ENCODE assay signal across 1 cellular context in the genomic region with DNA sequence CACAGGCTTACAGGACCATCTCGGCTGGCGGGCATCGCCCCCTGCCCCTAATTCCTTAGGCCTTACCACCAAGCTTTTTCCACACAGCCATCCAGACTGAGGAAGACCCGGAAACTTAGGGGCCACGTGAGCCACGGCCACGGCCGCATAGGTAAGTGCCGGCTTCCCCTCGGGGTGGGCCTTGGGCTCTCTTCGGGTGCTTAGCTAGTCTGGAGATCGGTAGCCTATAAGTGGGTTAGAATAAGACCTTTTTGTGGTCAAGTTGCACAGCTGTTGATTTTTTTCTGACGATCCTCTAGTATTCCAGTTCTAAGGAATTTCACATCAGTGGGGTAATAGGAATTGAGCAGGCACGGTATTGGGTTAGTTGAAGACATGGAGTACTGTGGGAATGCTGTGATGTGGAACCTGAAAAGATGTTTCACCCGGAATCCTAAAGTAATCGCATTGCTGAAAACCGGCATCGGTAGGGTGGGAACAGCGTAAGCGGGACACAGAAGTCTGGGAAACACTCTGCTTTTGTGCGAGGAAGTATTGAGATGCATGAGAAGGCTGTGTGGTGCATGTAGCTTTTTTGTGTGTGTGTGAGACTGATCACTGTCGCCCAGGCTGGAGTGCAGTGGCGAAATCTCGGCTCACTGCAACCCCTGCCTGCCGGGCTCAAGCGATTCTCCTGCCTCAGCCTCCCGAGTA.
A peak's percentile ranks its signal among the peaks of the same experiment; 100 is the strongest.
TF ChIP-seq lines count a peak whose summit lies in the region.

No MANE protein-coding gene starts in this region.

TF ChIP-seq in A549, 52 proteins besides CTCF, POLR2A, EP300 and RAD21 (continued from another document):
- TF ChIP-seq, protein P1, sequence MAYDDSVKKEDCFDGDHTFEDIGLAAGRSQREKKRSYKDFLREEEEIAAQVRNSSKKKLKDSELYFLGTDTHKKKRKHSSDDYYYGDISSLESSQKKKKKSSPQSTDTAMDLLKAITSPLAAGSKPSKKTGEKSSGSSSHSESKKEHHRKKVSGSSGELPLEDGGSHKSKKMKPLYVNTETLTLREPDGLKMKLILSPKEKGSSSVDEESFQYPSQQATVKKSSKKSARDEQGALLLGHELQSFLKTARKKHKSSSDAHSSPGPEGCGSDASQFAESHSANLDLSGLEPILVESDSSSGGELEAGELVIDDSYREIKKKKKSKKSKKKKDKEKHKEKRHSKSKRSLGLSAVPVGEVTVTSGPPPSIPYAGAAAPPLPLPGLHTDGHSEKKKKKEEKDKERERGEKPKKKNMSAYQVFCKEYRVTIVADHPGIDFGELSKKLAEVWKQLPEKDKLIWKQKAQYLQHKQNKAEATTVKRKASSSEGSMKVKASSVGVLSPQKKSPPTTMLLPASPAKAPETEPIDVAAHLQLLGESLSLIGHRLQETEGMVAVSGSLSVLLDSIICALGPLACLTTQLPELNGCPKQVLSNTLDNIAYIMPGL (CRISPR knock-in tag; IDR thresholded peaks at IDR 0.05; ENCODE audit: borderline replicate concordance), result 0 out of 2 replicates have a peak, but pooled peaks have one; percentile 12
- TF ChIP-seq ESRRA (IDR thresholded peaks at IDR 0.05; ENCODE audit: borderline replicate concordance, low read length) (no peak), SREBF2 (IDR thresholded peaks at IDR 0.05) (no peak), RNF2 (IDR thresholded peaks at IDR 0.05; ENCODE audit: borderline replicate concordance, low read depth) (no peak), GATA3 (IDR thresholded peaks at IDR 0.05; ENCODE audit: borderline replicate concordance) (no peak), CHD4 (IDR thresholded peaks at IDR 0.05; ENCODE audit: borderline replicate concordance) (no peak)
- TF ChIP-seq, protein P2, sequence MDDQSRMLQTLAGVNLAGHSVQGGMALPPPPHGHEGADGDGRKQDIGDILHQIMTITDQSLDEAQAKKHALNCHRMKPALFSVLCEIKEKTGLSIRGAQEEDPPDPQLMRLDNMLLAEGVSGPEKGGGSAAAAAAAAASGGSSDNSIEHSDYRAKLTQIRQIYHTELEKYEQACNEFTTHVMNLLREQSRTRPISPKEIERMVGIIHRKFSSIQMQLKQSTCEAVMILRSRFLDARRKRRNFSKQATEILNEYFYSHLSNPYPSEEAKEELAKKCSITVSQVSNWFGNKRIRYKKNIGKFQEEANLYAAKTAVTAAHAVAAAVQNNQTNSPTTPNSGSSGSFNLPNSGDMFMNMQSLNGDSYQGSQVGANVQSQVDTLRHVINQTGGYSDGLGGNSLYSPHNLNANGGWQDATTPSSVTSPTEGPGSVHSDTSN (IDR thresholded peaks at IDR 0.05), result no peak
TF ChIP-seq in A549: peak in this region for 5.
